ENCODE assay signal across 22 cellular contexts in the genomic region with DNA sequence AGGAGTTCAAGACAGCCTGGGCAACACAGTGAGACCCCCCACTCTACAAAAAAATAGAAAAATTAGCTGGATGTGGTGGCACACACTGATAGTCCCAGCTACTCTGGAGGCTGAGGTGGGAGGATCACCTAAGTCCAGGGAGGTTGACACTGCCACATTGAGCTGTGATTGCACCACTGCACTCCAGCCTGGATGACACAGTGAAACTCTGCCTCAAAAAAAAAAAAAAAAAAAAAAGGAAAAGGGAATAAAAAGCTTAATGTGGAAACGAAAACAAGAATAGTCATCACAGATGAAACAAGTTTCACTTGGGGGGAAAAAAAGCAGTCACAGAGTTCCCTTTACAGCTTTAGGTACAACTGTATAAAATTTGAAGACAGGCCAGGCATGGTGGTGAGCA.
DNase-seq lines count a peak whose midpoint lies in the region; ATAC-seq and TF ChIP-seq lines count a peak whose summit lies in the region.
"Had no signal": no experiment of that assay in that cellular context is flagged by ENCODE, and none has a peak within 500 bp of the region (broad histone marks: within the 10 kb centered on the region; RNA-seq: fewer than 3 reads in every experiment).

No MANE protein-coding gene starts in this region.

- H3K27me3 ChIP-seq in esophagus muscularis mucosa (no peaks in the 10 kb centered on the region), trophoblast cell (ENCODE audit: insufficient read depth, low read length) (no peaks in the 10 kb centered on the region)
- H3K27me3 ChIP-seq: adrenal gland had no signal

- H3K4me2 ChIP-seq in trophoblast cell (ENCODE audit: low read length), result no peak overlapping the region
- H3K4me2 ChIP-seq: smooth muscle cell had no signal

- peaks cover 6 to 55% (median 40%) of the 10 kb centered on the region in 4 donors for H3K4me1 ChIP-seq in esophagus muscularis mucosa
- peaks cover 15% of the 10 kb centered on the region in 2 experiments for H3K4me1 ChIP-seq in trophoblast cell (ENCODE audit: control insufficient read depth in 1 of 2, insufficient read depth in 2 of 2, low read length in 2 of 2)
- H3K4me1 ChIP-seq: prostate gland had no signal

- no peak for ATAC-seq in T-cell (replicated peaks in 1 of 4)
- ATAC-seq: activated T-cell treated with anti-CD3 and anti-CD28 coated beads, Interleukin-2, amount 50 U/mL, for 72 hours had no signal

- H4K12ac ChIP-seq in trophoblast cell (ENCODE audit: low read depth, low read length), result no peak overlapping the region

- intact Hi-C loops in esophagus muscularis mucosa (cut with DNase I), result no loop called here

- no peak overlapping the region for H3K9ac ChIP-seq in trophoblast cell (ENCODE audit: low read length)
- H3K9ac ChIP-seq: GM23248 had no signal

- no peak overlapping the region for H2BK120ac ChIP-seq in trophoblast cell (ENCODE audit: insufficient read depth, low read length, poor library complexity)

- H4K91ac ChIP-seq in trophoblast cell (ENCODE audit: low read depth, low read length), result no peak overlapping the region

- DNase-seq in activated naive CD4-positive, alpha-beta T cell treated with Interleukin-2 at 50 U/mL for 16 hours, result no peak
- no peak for DNase-seq in T-cell
- no peak for DNase-seq in esophagus muscularis mucosa (ENCODE audit: extremely low spot score)
- peak; percentile 22 for DNase-seq in type B pancreatic cell (ENCODE audit: extremely low spot score, unreplicated experiment)
- DNase-seq in NCI-H82 treated with DMSO at 0.1 percent for 48 hours (lab: John Stamatoyannopoulos, UW; ENCODE audit: unreplicated experiment), result no peak
- no peak for DNase-seq in trophoblast cell
- DNase-seq: activated CD4-positive, alpha-beta T cell treated with anti-CD3 and anti-CD28 coated beads, Interleukin-2, amount 10 ng/mL, durations not matched to agents 7 days and 5 days; activated T-cell treated with anti-CD3 and anti-CD28 coated beads, Interleukin-2, amount 50 U/mL, for 72 hours; DND-41; foreskin melanocyte; GM23248; mesendoderm; NCI-H1092; NCI-H2081 treated with DMSO at 0.1 percent for 48 hours; NCI-H510A; stimulated activated CD4-positive, alpha-beta T cell treated with anti-CD3 and anti-CD28 coated beads, Interleukin-4, amount 100 ng/mL, for 24 hours had no signal

- no peak overlapping the region for H2AK5ac ChIP-seq in trophoblast cell (ENCODE audit: low read length)

- H3K79me2 ChIP-seq in trophoblast cell (ENCODE audit: control insufficient read depth, insufficient read depth, low read length, poor library complexity), result peaks cover 3% of the 10 kb centered on the region

- TF ChIP-seq CTCF in esophagus muscularis mucosa (IDR thresholded peaks at IDR 0.05) (no peak), type B pancreatic cell (conservative IDR thresholded peaks at IDR 0.05) (no peak)

- peaks cover 71% of the 10 kb centered on the region for H3K4me1 Mint-ChIP-seq in activated naive CD4-positive, alpha-beta T cell treated with anti-CD3 and anti-CD28 coated beads, Interleukin-2, amount 50 U/mL, for 24 hours
- H3K4me1 Mint-ChIP-seq in T-cell (peaks cover 58 to 67% (median 65%) of the 10 kb centered on the region in 3 donors), type B pancreatic cell (ENCODE audit: unreplicated experiment) (peaks cover 23% of the 10 kb centered on the region)

- H3K4ac ChIP-seq in trophoblast cell (ENCODE audit: low read depth, low read length), result no peak overlapping the region

- no peak for TF ChIP-seq POLR2A in esophagus muscularis mucosa (IDR thresholded peaks at IDR 0.05; ENCODE audit: low read depth)

- TF ChIP-seq EP300 in esophagus muscularis mucosa (IDR thresholded peaks at IDR 0.05), result no peak

- H3K18ac ChIP-seq in trophoblast cell (ENCODE audit: low read length), result no peak overlapping the region

- CTCF ChIA-PET in T-cell (lab: Charles Lee), result interaction anchor here in 1 of 2 donors (1.3 kb wide), 1 partner anchor 74 kb away, joined by 3 read pairs; no protein-coding TSS in a partner anchor

- POLR2A ChIA-PET in T-cell (lab: Charles Lee), result interaction anchor here (0.6 to 1.8 kb wide), 5 partner anchors 10 to 125 kb away, joined by 3 to 8 read pairs (median 4); no protein-coding TSS in a partner anchor

- no peak overlapping the region for H3K23ac ChIP-seq in trophoblast cell (ENCODE audit: low read length)

- H3K4me3 Mint-ChIP-seq in activated naive CD4-positive, alpha-beta T cell treated with anti-CD3 and anti-CD28 coated beads, Interleukin-2, amount 50 U/mL, for 24 hours, result no peak overlapping the region
- no peak overlapping the region for H3K4me3 Mint-ChIP-seq in T-cell
- H3K4me3 Mint-ChIP-seq in type B pancreatic cell, result no peak overlapping the region
- H3K4me3 Mint-ChIP-seq: activated CD4-positive, alpha-beta T cell treated with anti-CD3 and anti-CD28 coated beads, Interleukin-2, amount 10 ng/mL, durations not matched to agents 7 days and 5 days; neural crest cell had no signal

- H4K8ac ChIP-seq in trophoblast cell (ENCODE audit: low read depth, low read length), result no peak overlapping the region

- H3K9me3 ChIP-seq in esophagus muscularis mucosa (no peaks in the 10 kb centered on the region), trophoblast cell (ENCODE audit: insufficient read depth, low read depth, low read length) (no peaks in the 10 kb centered on the region)
- H3K9me3 ChIP-seq: adrenal gland, prostate gland had no signal

- peaks cover 26% of the 10 kb centered on the region for H3K36me3 Mint-ChIP-seq in activated naive CD4-positive, alpha-beta T cell treated with anti-CD3 and anti-CD28 coated beads, Interleukin-2, amount 50 U/mL, for 24 hours
- H3K36me3 Mint-ChIP-seq in T-cell (peaks cover 33% of the 10 kb centered on the region), type B pancreatic cell (peaks cover 13% of the 10 kb centered on the region)

- 71% methylated on average over 1 of the region's 1 CpG for WGBS in esophagus muscularis mucosa
- no CpG with 5 or more reads among the region's 1 CpG for WGBS in trophoblast cell (ENCODE audit: extremely low coverage, insufficient coverage, insufficient read length)

- no peaks in the 10 kb centered on the region for H3K9me3 Mint-ChIP-seq in activated naive CD4-positive, alpha-beta T cell treated with anti-CD3 and anti-CD28 coated beads, Interleukin-2, amount 50 U/mL, for 24 hours
- no peaks in the 10 kb centered on the region for H3K9me3 Mint-ChIP-seq in T-cell
- H3K9me3 Mint-ChIP-seq in type B pancreatic cell, result no peaks in the 10 kb centered on the region
- H3K9me3 Mint-ChIP-seq: activated CD4-positive, alpha-beta T cell treated with anti-CD3 and anti-CD28 coated beads, Interleukin-2, amount 10 ng/mL, durations not matched to agents 7 days and 5 days; neural crest cell had no signal

- no peaks in the 10 kb centered on the region for H3K27me3 Mint-ChIP-seq in activated naive CD4-positive, alpha-beta T cell treated with anti-CD3 and anti-CD28 coated beads, Interleukin-2, amount 50 U/mL, for 24 hours
- no peaks in the 10 kb centered on the region for H3K27me3 Mint-ChIP-seq in T-cell
- H3K27me3 Mint-ChIP-seq in type B pancreatic cell, result no peaks in the 10 kb centered on the region
- H3K27me3 Mint-ChIP-seq: activated CD4-positive, alpha-beta T cell treated with anti-CD3 and anti-CD28 coated beads, Interleukin-2, amount 10 ng/mL, durations not matched to agents 7 days and 5 days had no signal

- H3K27ac Mint-ChIP-seq in activated naive CD4-positive, alpha-beta T cell treated with anti-CD3 and anti-CD28 coated beads, Interleukin-2, amount 50 U/mL, for 24 hours, result peak overlapping the region; percentile 46
- H3K27ac Mint-ChIP-seq in T-cell, result peak overlapping the region; percentile 57 to 58
- no peak overlapping the region for H3K27ac Mint-ChIP-seq in type B pancreatic cell

- peak overlapping the region; percentile 45 to 96 (median 88) for H3K27ac ChIP-seq in esophagus muscularis mucosa (replicated peaks in 1 of 4)
- H3K27ac ChIP-seq in trophoblast cell (ENCODE audit: low read depth, low read length), result no peak overlapping the region
- H3K27ac ChIP-seq: adrenal gland, epithelial cell of prostate, GM23248, prostate gland had no signal

- H3K14ac ChIP-seq in trophoblast cell (ENCODE audit: low read length), result no peak overlapping the region

- H3K4me3 ChIP-seq in esophagus muscularis mucosa (no peak overlapping the region), trophoblast cell (ENCODE audit: low read depth, low read length) (no peak overlapping the region)
- H3K4me3 ChIP-seq: adrenal gland, GM23248, prostate gland, smooth muscle cell had no signal

- H2BK12ac ChIP-seq in trophoblast cell (ENCODE audit: low read length), result no peak overlapping the region

- H3K36me3 ChIP-seq in esophagus muscularis mucosa (peaks cover 21 to 43% (median 26%) of the 10 kb centered on the region in 4 donors), trophoblast cell (ENCODE audit: control insufficient read depth in 1 of 2, insufficient read depth in 2 of 2, low read length in 2 of 2) (peaks cover 0 to 6% of the 10 kb centered on the region in 2 experiments)
- H3K36me3 ChIP-seq: prostate gland had no signal

- no peak overlapping the region for H2BK5ac ChIP-seq in trophoblast cell (ENCODE audit: low read depth, low read length, poor library complexity)

- H3K79me1 ChIP-seq in trophoblast cell (ENCODE audit: low read length), result peaks cover 11% of the 10 kb centered on the region

- no peak overlapping the region for H2AFZ ChIP-seq in trophoblast cell (ENCODE audit: insufficient read depth, low read length, poor library complexity)
- H2AFZ ChIP-seq: GM23248 had no signal
